In the genomic region with DNA sequence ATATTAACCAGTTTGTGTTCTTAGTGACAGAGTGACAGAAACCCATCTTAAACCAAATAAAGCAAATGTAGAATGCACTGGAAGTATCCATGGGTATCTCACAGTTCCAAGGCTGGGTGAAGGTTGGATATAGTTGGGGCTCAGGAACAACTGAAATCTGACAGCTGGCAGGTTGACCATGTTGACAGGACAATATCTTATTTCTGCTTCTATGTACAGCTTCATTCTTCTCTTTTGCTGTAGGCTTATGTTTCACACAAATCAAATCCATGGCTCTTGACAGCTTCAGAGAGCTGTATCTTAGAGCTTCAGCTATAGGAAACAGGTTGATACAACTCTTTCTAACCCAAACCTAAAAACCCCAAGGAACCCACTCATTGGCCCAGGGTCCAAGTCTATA, we compare ENCODE assay signal across 6 cellular contexts.
"Had no signal": no experiment of that assay in that cellular context is flagged by ENCODE, and none has a peak within 500 bp of the region (broad histone marks: within the 10 kb centered on the region; RNA-seq: fewer than 3 reads in every experiment).

No MANE protein-coding gene starts in this region.

- ATAC-seq: GM23338, HepG2 had no signal

- H3K4me3 ChIP-seq: GM23338 had no signal

- H3K27ac ChIP-seq: HL-60 had no signal

- H3K4me3 Mint-ChIP-seq: GM23338, H9 had no signal

- H3K27ac Mint-ChIP-seq: GM23338, H9 had no signal

- H3K36me3 Mint-ChIP-seq: IgD-negative memory B cell had no signal

- DNase-seq: H9, HCEC 1CT had no signal

- H3K9me3 Mint-ChIP-seq: GM23338 had no signal

- H3K27me3 Mint-ChIP-seq: IgD-negative memory B cell had no signal
